ENCODE assay signal across 11 cellular contexts in genomic region chr10:17431871-17432311, GRCh38. TPM values are rescaled to one million over a fixed set of nuclear protein-coding genes. Genes with fewer than 3 reads are reported as not detected.
DNase-seq lines count a peak whose midpoint lies in the region; ATAC-seq and TF ChIP-seq lines count a peak whose summit lies in the region.
"Had no signal": no experiment of that assay in that cellular context is flagged by ENCODE, and none has a peak within 500 bp of the region (broad histone marks: within the 10 kb centered on the region; RNA-seq: fewer than 3 reads in every experiment).

No MANE protein-coding gene starts in this region.

- TF ChIP-seq CTCF in cardiac fibroblast (IDR thresholded peaks at IDR 0.05; ENCODE audit: low read depth, low read length) = no peak
- TF ChIP-seq CTCF in natural killer cell (IDR thresholded peaks at IDR 0.05) = no peak

- peak overlapping the region in 1 of 2 donors; percentile 95 for H3K27ac Mint-ChIP-seq in natural killer cell
- H3K27ac Mint-ChIP-seq: IgD-negative memory B cell had no signal

- ATAC-seq in natural killer cell = no peak
- ATAC-seq in left lobe of liver = no peak
- ATAC-seq: right cardiac atrium had no signal

- peaks cover 0 to 3% of the 10 kb centered on the region in 2 donors for H3K9me3 Mint-ChIP-seq in natural killer cell

- intact Hi-C loops in natural killer cell (cut with micrococcal nuclease) = loop anchor here (10.0 kb wide), 1 partner anchor 587 kb away; no protein-coding TSS in a partner anchor

- peak overlapping the region; percentile 18 for H3K4me3 Mint-ChIP-seq in natural killer cell

- DNase-seq in GM04503 (ENCODE audit: low read depth) (peak; percentile 11), OCI-M1 (lab: John Stamatoyannopoulos, UW) (peak; percentile 59), cardiac fibroblast (ENCODE audit: low read depth in 2 of 2) (peak; percentile 14 to 62), natural killer cell (no peak), NCI-H345 treated with DMSO at 0.1 percent for 48 hours (lab: John Stamatoyannopoulos, UW; ENCODE audit: unreplicated experiment) (no peak), left lobe of liver (ENCODE audit: low spot score) (no peak)
- no peak for DNase-seq in effector CD4-positive, alpha-beta T cell
- no peak for DNase-seq in activated CD8-positive, alpha-beta memory T cell treated with anti-CD3 and anti-CD28 coated beads, Interleukin-2, amount 50 U/mL, for 4 hours
- DNase-seq: H7, right cardiac atrium had no signal

- peaks cover 58 to 67% of the 10 kb centered on the region in 2 donors for H3K4me1 Mint-ChIP-seq in natural killer cell

- no peaks in the 10 kb centered on the region for H3K27me3 Mint-ChIP-seq in natural killer cell (ENCODE audit: low read depth in 2 of 2)

- no peak overlapping the region for H3K4me3 ChIP-seq in cardiac fibroblast (replicated peaks in 1 of 2; ENCODE audit: low read depth in 2 of 2, low read length in 2 of 2)

- no peaks in the 10 kb centered on the region for H3K36me3 Mint-ChIP-seq in natural killer cell
- H3K36me3 Mint-ChIP-seq: IgD-negative memory B cell had no signal

RNA-seq across cellular contexts. Expression of gene ST8SIA6, which starts 22.5 kb away (rescaled TPM):
- 10 to 100 TPM; 12.2 to 19.7 (median 12.5) TPM for total RNA-seq in natural killer cell
- 1.8 TPM for total RNA-seq in left lobe of liver

Comparison
In these comparisons a context has a peak if more than half of its experiments do, and no peak if none do; other contexts are left out.
1. DNase-seq: peak in GM04503 (single experiment), OCI-M1 (single experiment) and cardiac fibroblast (2 of 2); none in natural killer cell (single experiment), NCI-H345 treated with DMSO at 0.1 percent for 48 hours (single experiment), effector CD4-positive, alpha-beta T cell (single experiment), activated CD8-positive, alpha-beta memory T cell treated with anti-CD3 and anti-CD28 coated beads, Interleukin-2, amount 50 U/mL, for 4 hours (single experiment) and left lobe of liver (single experiment).